Comparison of ENCODE assay signal across 1 cellular context in the genomic region with DNA sequence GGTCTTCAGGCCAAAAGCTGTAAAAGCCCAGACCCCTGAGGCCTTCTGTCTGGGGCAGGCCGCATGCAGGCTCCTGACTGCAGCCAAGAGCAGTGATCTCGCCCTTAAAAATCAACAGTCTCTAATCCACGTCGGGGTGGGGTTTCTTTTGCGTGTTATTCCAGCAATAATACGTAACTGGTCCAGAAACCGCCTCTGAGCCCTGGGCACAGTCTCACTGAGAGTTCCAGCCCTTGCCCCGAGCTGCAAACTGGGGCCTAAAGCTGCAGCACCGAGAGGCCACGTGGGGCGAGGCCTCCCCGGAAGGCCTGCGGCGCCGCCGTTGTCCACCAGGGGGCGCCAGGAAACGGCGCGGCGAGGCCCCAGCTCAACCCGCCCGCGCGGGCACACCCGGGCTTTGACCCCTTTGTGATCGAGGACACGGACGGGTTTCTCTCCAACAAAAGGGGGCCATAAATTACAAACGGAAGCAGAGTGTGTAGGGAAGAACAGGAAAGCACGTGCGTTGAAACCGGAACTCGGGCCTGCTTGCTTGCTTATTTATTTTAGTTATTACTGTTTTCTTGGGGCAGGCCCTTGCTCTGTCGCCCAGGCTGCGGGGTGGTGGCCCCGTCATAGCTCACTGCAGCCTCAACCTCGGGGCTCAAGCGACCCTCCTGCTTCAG.
A peak's percentile ranks its signal among the peaks of the same experiment; 100 is the strongest.
TF ChIP-seq lines count a peak whose summit lies in the region.

No MANE protein-coding gene starts in this region.

TF ChIP-seq in WTC11, 78 proteins besides CTCF, POLR2A, EP300 and RAD21 (continued from another document):
- TF ChIP-seq, protein P1, sequence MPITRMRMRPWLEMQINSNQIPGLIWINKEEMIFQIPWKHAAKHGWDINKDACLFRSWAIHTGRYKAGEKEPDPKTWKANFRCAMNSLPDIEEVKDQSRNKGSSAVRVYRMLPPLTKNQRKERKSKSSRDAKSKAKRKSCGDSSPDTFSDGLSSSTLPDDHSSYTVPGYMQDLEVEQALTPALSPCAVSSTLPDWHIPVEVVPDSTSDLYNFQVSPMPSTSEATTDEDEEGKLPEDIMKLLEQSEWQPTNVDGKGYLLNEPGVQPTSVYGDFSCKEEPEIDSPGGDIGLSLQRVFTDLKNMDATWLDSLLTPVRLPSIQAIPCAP (CRISPR knock-in tag; IDR thresholded peaks at IDR 0.05) = 0 out of 2 replicates have a peak, but pooled peaks have one; percentile 60
- no peak for TF ChIP-seq GRHL2 (CRISPR knock-in tag; IDR thresholded peaks at IDR 0.05; ENCODE audit: insufficient replicate concordance, severe bottlenecking)
- 0 out of 2 replicates have a peak, but pooled peaks have one; percentile 73 for TF ChIP-seq MYBL2 (CRISPR knock-in tag; IDR thresholded peaks at IDR 0.05)
- TF ChIP-seq, protein P2, sequence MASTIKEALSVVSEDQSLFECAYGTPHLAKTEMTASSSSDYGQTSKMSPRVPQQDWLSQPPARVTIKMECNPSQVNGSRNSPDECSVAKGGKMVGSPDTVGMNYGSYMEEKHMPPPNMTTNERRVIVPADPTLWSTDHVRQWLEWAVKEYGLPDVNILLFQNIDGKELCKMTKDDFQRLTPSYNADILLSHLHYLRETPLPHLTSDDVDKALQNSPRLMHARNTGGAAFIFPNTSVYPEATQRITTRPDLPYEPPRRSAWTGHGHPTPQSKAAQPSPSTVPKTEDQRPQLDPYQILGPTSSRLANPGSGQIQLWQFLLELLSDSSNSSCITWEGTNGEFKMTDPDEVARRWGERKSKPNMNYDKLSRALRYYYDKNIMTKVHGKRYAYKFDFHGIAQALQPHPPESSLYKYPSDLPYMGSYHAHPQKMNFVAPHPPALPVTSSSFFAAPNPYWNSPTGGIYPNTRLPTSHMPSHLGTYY (CRISPR knock-in tag; IDR thresholded peaks at IDR 0.05) = 0 out of 2 replicates have a peak, but pooled peaks have one; percentile 15
- 0 out of 2 replicates have a peak, but pooled peaks have one; percentile 32 for TF ChIP-seq CREB1 (CRISPR knock-in tag; IDR thresholded peaks at IDR 0.05)
- TF ChIP-seq, protein P3, sequence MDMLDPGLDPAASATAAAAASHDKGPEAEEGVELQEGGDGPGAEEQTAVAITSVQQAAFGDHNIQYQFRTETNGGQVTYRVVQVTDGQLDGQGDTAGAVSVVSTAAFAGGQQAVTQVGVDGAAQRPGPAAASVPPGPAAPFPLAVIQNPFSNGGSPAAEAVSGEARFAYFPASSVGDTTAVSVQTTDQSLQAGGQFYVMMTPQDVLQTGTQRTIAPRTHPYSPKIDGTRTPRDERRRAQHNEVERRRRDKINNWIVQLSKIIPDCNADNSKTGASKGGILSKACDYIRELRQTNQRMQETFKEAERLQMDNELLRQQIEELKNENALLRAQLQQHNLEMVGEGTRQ (CRISPR knock-in tag; IDR thresholded peaks at IDR 0.05) = peak; percentile 91
- TF ChIP-seq, protein P4, sequence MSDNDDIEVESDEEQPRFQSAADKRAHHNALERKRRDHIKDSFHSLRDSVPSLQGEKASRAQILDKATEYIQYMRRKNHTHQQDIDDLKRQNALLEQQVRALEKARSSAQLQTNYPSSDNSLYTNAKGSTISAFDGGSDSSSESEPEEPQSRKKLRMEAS (CRISPR knock-in tag; IDR thresholded peaks at IDR 0.05) = peak; percentile 98
- TF ChIP-seq, protein P5, sequence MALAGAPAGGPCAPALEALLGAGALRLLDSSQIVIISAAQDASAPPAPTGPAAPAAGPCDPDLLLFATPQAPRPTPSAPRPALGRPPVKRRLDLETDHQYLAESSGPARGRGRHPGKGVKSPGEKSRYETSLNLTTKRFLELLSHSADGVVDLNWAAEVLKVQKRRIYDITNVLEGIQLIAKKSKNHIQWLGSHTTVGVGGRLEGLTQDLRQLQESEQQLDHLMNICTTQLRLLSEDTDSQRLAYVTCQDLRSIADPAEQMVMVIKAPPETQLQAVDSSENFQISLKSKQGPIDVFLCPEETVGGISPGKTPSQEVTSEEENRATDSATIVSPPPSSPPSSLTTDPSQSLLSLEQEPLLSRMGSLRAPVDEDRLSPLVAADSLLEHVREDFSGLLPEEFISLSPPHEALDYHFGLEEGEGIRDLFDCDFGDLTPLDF (CRISPR knock-in tag; IDR thresholded peaks at IDR 0.05) = no peak
- TF ChIP-seq NFE2L1 (CRISPR knock-in tag; IDR thresholded peaks at IDR 0.05) = 0 out of 2 replicates have a peak, but pooled peaks have one; percentile 52
- TF ChIP-seq ZNF138 (CRISPR knock-in tag; conservative IDR thresholded peaks at IDR 0.05) = 0 out of 2 replicates have a peak, but pooled peaks have one; percentile 54
- TF ChIP-seq TEAD1 (CRISPR knock-in tag; IDR thresholded peaks at IDR 0.05) = 0 out of 2 replicates have a peak, but pooled peaks have one; percentile 22
- TF ChIP-seq, protein P6, sequence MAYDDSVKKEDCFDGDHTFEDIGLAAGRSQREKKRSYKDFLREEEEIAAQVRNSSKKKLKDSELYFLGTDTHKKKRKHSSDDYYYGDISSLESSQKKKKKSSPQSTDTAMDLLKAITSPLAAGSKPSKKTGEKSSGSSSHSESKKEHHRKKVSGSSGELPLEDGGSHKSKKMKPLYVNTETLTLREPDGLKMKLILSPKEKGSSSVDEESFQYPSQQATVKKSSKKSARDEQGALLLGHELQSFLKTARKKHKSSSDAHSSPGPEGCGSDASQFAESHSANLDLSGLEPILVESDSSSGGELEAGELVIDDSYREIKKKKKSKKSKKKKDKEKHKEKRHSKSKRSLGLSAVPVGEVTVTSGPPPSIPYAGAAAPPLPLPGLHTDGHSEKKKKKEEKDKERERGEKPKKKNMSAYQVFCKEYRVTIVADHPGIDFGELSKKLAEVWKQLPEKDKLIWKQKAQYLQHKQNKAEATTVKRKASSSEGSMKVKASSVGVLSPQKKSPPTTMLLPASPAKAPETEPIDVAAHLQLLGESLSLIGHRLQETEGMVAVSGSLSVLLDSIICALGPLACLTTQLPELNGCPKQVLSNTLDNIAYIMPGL (CRISPR knock-in tag; IDR thresholded peaks at IDR 0.05) = peak; percentile 84
- TF ChIP-seq TEAD4 (CRISPR knock-in tag; IDR thresholded peaks at IDR 0.05) = no peak
- no peak for TF ChIP-seq IRF2 (CRISPR knock-in tag; IDR thresholded peaks at IDR 0.05; ENCODE audit: borderline replicate concordance, low read depth)
- TF ChIP-seq, protein P7, sequence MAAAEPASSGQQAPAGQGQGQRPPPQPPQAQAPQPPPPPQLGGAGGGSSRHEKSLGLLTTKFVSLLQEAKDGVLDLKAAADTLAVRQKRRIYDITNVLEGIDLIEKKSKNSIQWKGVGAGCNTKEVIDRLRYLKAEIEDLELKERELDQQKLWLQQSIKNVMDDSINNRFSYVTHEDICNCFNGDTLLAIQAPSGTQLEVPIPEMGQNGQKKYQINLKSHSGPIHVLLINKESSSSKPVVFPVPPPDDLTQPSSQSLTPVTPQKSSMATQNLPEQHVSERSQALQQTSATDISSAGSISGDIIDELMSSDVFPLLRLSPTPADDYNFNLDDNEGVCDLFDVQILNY (CRISPR knock-in tag; IDR thresholded peaks at IDR 0.05) = peak; percentile 61; the same call in 1 of the 2 replicates
- TF ChIP-seq ZNF396 (CRISPR knock-in tag; IDR thresholded peaks at IDR 0.05; ENCODE audit: borderline replicate concordance) = no peak
- TF ChIP-seq TCF7 (CRISPR knock-in tag; IDR thresholded peaks at IDR 0.05; ENCODE audit: low read depth) = no peak
- 0 out of 2 replicates have a peak, but pooled peaks have one; percentile 44 for TF ChIP-seq FOXK1 (CRISPR knock-in tag; IDR thresholded peaks at IDR 0.05)
- TF ChIP-seq, protein P8, sequence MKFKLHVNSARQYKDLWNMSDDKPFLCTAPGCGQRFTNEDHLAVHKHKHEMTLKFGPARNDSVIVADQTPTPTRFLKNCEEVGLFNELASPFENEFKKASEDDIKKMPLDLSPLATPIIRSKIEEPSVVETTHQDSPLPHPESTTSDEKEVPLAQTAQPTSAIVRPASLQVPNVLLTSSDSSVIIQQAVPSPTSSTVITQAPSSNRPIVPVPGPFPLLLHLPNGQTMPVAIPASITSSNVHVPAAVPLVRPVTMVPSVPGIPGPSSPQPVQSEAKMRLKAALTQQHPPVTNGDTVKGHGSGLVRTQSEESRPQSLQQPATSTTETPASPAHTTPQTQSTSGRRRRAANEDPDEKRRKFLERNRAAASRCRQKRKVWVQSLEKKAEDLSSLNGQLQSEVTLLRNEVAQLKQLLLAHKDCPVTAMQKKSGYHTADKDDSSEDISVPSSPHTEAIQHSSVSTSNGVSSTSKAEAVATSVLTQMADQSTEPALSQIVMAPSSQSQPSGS (CRISPR knock-in tag; IDR thresholded peaks at IDR 0.05; ENCODE audit: borderline replicate concordance, low read depth) = 0 out of 2 replicates have a peak, but pooled peaks have one; percentile 27
- peak; percentile 74; the same call in 1 of the 2 replicates for TF ChIP-seq FOXP1 (CRISPR knock-in tag; IDR thresholded peaks at IDR 0.05; ENCODE audit: borderline replicate concordance)
- 0 out of 2 replicates have a peak, but pooled peaks have one; percentile 38 for TF ChIP-seq TP53 (CRISPR knock-in tag; IDR thresholded peaks at IDR 0.05)
- TF ChIP-seq CREM (CRISPR knock-in tag; IDR thresholded peaks at IDR 0.05) = peak; percentile 36; the same call in 1 of the 2 replicates
- 0 out of 2 replicates have a peak, but pooled peaks have one; percentile 14 for TF ChIP-seq ZNF317 (CRISPR knock-in tag; IDR thresholded peaks at IDR 0.05; ENCODE audit: borderline replicate concordance, low read depth)
TF ChIP-seq in WTC11: peak in this region for 23.
